ENCODE assay signal across 17 cellular contexts in genomic region chrX:55486736-55487135, GRCh38. TPM values are rescaled to one million over a fixed set of nuclear protein-coding genes. Genes with fewer than 3 reads are reported as not detected.
DNase-seq lines count a peak whose midpoint lies in the region; ATAC-seq and TF ChIP-seq lines count a peak whose summit lies in the region.
"Had no signal": no experiment of that assay in that cellular context is flagged by ENCODE, and none has a peak within 500 bp of the region (broad histone marks: within the 10 kb centered on the region; RNA-seq: fewer than 3 reads in every experiment).

No MANE protein-coding gene starts in this region.

- H3K27ac Mint-ChIP-seq in activated CD8-positive, alpha-beta memory T cell treated with anti-CD3 and anti-CD28 coated beads, Interleukin-2, amount 10 ng/mL, durations not matched to agents 7 days and 5 days = no peak overlapping the region

- H3K9me3 Mint-ChIP-seq in activated CD8-positive, alpha-beta memory T cell treated with anti-CD3 and anti-CD28 coated beads, Interleukin-2, amount 10 ng/mL, durations not matched to agents 7 days and 5 days (ENCODE audit: low read depth) = no peaks in the 10 kb centered on the region
- H3K9me3 Mint-ChIP-seq: activated T-helper 2 cell treated with anti-CD3 and anti-CD28 coated beads, Interferon-gamma antibody, Interleukin-2, Interleukin-4, amounts not matched to agents 10 μg/mL and 5 μg/mL and 100 μg/mL, durations not matched to agents 14 hours and 24 hours and 36 hours had no signal

- H3K4me3 ChIP-seq in AG10803 (ENCODE audit: low read length) (no peak overlapping the region), MG63 (no peak overlapping the region), cardiac fibroblast (replicated peaks in 1 of 2; ENCODE audit: low read depth in 2 of 2, low read length in 2 of 2) (no peak overlapping the region)
- H3K4me3 ChIP-seq: body of pancreas, hepatocyte, lower lobe of right lung, tibial nerve had no signal

- H3K4me3 Mint-ChIP-seq in activated CD8-positive, alpha-beta memory T cell treated with anti-CD3 and anti-CD28 coated beads, Interleukin-2, amount 10 ng/mL, durations not matched to agents 7 days and 5 days = no peak overlapping the region

- H3K27me3 Mint-ChIP-seq in activated CD8-positive, alpha-beta memory T cell treated with anti-CD3 and anti-CD28 coated beads, Interleukin-2, amount 10 ng/mL, durations not matched to agents 7 days and 5 days = no peaks in the 10 kb centered on the region

- TF ChIP-seq CTCF in AG10803 (conservative IDR thresholded peaks at IDR 0.05; ENCODE audit: low read length) (no peak), cardiac fibroblast (IDR thresholded peaks at IDR 0.05; ENCODE audit: low read depth, low read length) (no peak)

- no peaks in the 10 kb centered on the region for H3K9me3 ChIP-seq in MG63
- H3K9me3 ChIP-seq: body of pancreas, lower lobe of right lung, tibial nerve had no signal

- ATAC-seq in activated CD8-positive, alpha-beta memory T cell treated with anti-CD3 and anti-CD28 coated beads, Interleukin-2, amount 10 ng/mL, durations not matched to agents 7 days and 5 days = no peak
- no peak for ATAC-seq in HG02884 (IDR thresholded peaks at IDR 0.05; ENCODE audit: unreplicated experiment)
- ATAC-seq: body of pancreas, lower lobe of right lung had no signal

- H3K36me3 Mint-ChIP-seq in activated CD8-positive, alpha-beta memory T cell treated with anti-CD3 and anti-CD28 coated beads, Interleukin-2, amount 10 ng/mL, durations not matched to agents 7 days and 5 days = no peaks in the 10 kb centered on the region

- CTCF ChIA-PET in activated CD8-positive, alpha-beta memory T cell treated with anti-CD3 and anti-CD28 coated beads, Interleukin-2, amount 10 ng/mL, durations not matched to agents 7 days and 5 days (lab: Charles Lee) = no interaction called here

- H3K36me3 ChIP-seq in MG63 = no peaks in the 10 kb centered on the region
- H3K36me3 ChIP-seq: lower lobe of right lung, tibial nerve had no signal

- peaks cover 2% of the 10 kb centered on the region for H3K4me1 Mint-ChIP-seq in activated CD8-positive, alpha-beta memory T cell treated with anti-CD3 and anti-CD28 coated beads, Interleukin-2, amount 10 ng/mL, durations not matched to agents 7 days and 5 days

- DNase-seq in AG10803 (ENCODE audit: low read depth) (peak; percentile 32), MG63 (peak; percentile 24), cardiac fibroblast (ENCODE audit: low read depth in 2 of 2) (peak; percentile 20 to 31), midbrain (lab: John Stamatoyannopoulos, UW) (peak; percentile 85), NCI-H1436 (lab: John Stamatoyannopoulos, UW) (no peak), GM19238 (ENCODE audit: insufficient read length, low spot score) (no peak)
- DNase-seq in activated CD8-positive, alpha-beta memory T cell treated with anti-CD3 and anti-CD28 coated beads, Interleukin-2, amount 10 ng/mL, durations not matched to agents 7 days and 5 days = no peak
- DNase-seq: activated CD4-positive, alpha-beta T cell treated with anti-CD3 and anti-CD28 coated beads, Interleukin-2, amount 50 U/mL, for 1 hour; lower lobe of right lung; NCI-H1105 treated with DMSO at 0.1 percent for 48 hours; NCI-H510A treated with DMSO at 0.1 percent for 48 hours; T-helper 2 cell had no signal

- no peaks in the 10 kb centered on the region for H3K27me3 ChIP-seq in MG63
- H3K27me3 ChIP-seq: body of pancreas, hepatocyte had no signal

RNA-seq across cellular contexts. Expression of gene USP51, which starts 2.9 kb away (rescaled TPM):
- total RNA-seq in MG63 (2014; rRNA removed; shearing (Covaris generic); ENCODE audit: low replicate concordance) = 0.43 and 0.99 TPM in 2 replicates
- total RNA-seq in activated CD8-positive, alpha-beta memory T cell treated with anti-CD3 and anti-CD28 coated beads, Interleukin-2, amount 10 ng/mL, durations not matched to agents 7 days and 5 days = under 1 TPM; 0.82 to 0.88 TPM

RNA-seq across cellular contexts. Expression of gene MAGEH1, which starts 34.8 kb away (rescaled TPM):
- total RNA-seq in MG63 (2014; rRNA removed; shearing (Covaris generic); ENCODE audit: low replicate concordance) = 24.2 and 31.5 TPM in 2 replicates
- total RNA-seq in activated CD8-positive, alpha-beta memory T cell treated with anti-CD3 and anti-CD28 coated beads, Interleukin-2, amount 10 ng/mL, durations not matched to agents 7 days and 5 days = 10 to 100 TPM; 14.6 to 17.9 TPM

Comparison
In these comparisons a context has a peak if more than half of its experiments do, and no peak if none do; other contexts are left out.
1. DNase-seq: peak in AG10803 (single experiment), MG63 (single experiment), cardiac fibroblast (2 of 2) and midbrain (single experiment); none in NCI-H1436 (single experiment), activated CD8-positive, alpha-beta memory T cell treated with anti-CD3 and anti-CD28 coated beads, Interleukin-2, amount 10 ng/mL, durations not matched to agents 7 days and 5 days (single experiment) and GM19238 (single experiment).